Comparison of ENCODE assay signal across 8 cellular contexts in genomic region chr3:58628823-58629562, GRCh38. TPM values are rescaled to one million over a fixed set of nuclear protein-coding genes. Genes with fewer than 3 reads are reported as not detected.
A peak's percentile ranks its signal among the peaks of the same experiment; 100 is the strongest.
DNase-seq lines count a peak whose midpoint lies in the region; ATAC-seq, FAIRE-seq and TF ChIP-seq lines count a peak whose summit lies in the region.

No MANE protein-coding gene starts in this region.

- no peaks in the 10 kb centered on the region for H3K36me3 Mint-ChIP-seq in activated CD8-positive, alpha-beta T cell treated with anti-CD3 and anti-CD28 coated beads for 36 hours (ENCODE audit: low read depth)

- TF ChIP-seq POLR2A in thyroid gland (IDR thresholded peaks at IDR 0.05): no peak

- WGBS in thyroid gland, 2 donors: 44 to 55% methylated on average over 13 of the region's 13 CpGs

- H3K27ac ChIP-seq in thyroid gland: peak overlapping the region; percentile 65 to 71 (median 67)

- H3K9me3 ChIP-seq in thyroid gland: no peaks in the 10 kb centered on the region

- no peaks in the 10 kb centered on the region for H3K36me3 ChIP-seq in thyroid gland

- TF ChIP-seq CTCF in LNCaP clone FGC (IDR thresholded peaks at IDR 0.05; ENCODE audit: control insufficient read depth, extremely low read depth, insufficient read depth) (no peak), cardiac fibroblast (IDR thresholded peaks at IDR 0.05; ENCODE audit: low read depth, low read length) (no peak), thyroid gland (IDR thresholded peaks at IDR 0.05) (no peak)
- no peak for TF ChIP-seq CTCF in activated CD8-positive, alpha-beta T cell treated with anti-CD3 and anti-CD28 coated beads for 36 hours (IDR thresholded peaks at IDR 0.05)

- POLR2A ChIA-PET in activated CD8-positive, alpha-beta T cell treated with anti-CD3 and anti-CD28 coated beads for 36 hours (lab: Charles Lee): no interaction called here

- no peak for FAIRE-seq in frontal cortex (lab: Jason Lieb, UNC)

- H3K4me3 ChIP-seq in LNCaP clone FGC (ENCODE audit: low read depth, low read length) (no peak overlapping the region), cardiac fibroblast (replicated peaks in 1 of 2; ENCODE audit: low read depth in 2 of 2, low read length in 2 of 2) (peak overlapping the region in 1 of 2 donors; percentile 20), thyroid gland (replicated peaks in 1 of 3) (no peak overlapping the region)

- peaks cover 4% of the 10 kb centered on the region for H3K27me3 Mint-ChIP-seq in activated CD8-positive, alpha-beta T cell treated with anti-CD3 and anti-CD28 coated beads for 36 hours

- no peaks in the 10 kb centered on the region for H3K27me3 ChIP-seq in thyroid gland

- DNase-seq in LNCaP clone FGC (ENCODE audit: low read depth) (peak; percentile 62), cardiac fibroblast (ENCODE audit: low read depth in 2 of 2) (peak; percentile 95 to 97), left colon (peak; percentile 53 to 60), thyroid gland (no peak), frontal cortex (ENCODE audit: low spot score in 2 of 2) (no peak)
- DNase-seq in stimulated activated CD4-positive, alpha-beta T cell treated with anti-CD3 and anti-CD28 coated beads, Interleukin-4, amount 100 ng/mL, for 4 hours: no peak
- no peak for DNase-seq in activated CD8-positive, alpha-beta memory T cell treated with anti-CD3 and anti-CD28 coated beads, Interleukin-2, amount 50 U/mL, for 4 hours
- no peak for DNase-seq in activated CD8-positive, alpha-beta T cell treated with anti-CD3 and anti-CD28 coated beads for 36 hours

- peak; percentile 69 for ATAC-seq in left colon
- no peak for ATAC-seq in activated CD8-positive, alpha-beta T cell treated with anti-CD3 and anti-CD28 coated beads for 36 hours

- H3K4me1 ChIP-seq in thyroid gland: peaks cover 36 to 38% of the 10 kb centered on the region in 2 donors

- intact Hi-C loops in left colon (cut with DNase I, micrococcal nuclease) (no loop called here), thyroid gland (cut with DNase I) (no loop called here)
- intact Hi-C loops in activated CD8-positive, alpha-beta T cell treated with anti-CD3 and anti-CD28 coated beads for 36 hours (cut with micrococcal nuclease): no loop called here

- no peaks in the 10 kb centered on the region for H3K4me1 Mint-ChIP-seq in activated CD8-positive, alpha-beta T cell treated with anti-CD3 and anti-CD28 coated beads for 36 hours (ENCODE audit: low read depth)

- H3K27ac Mint-ChIP-seq in activated CD8-positive, alpha-beta T cell treated with anti-CD3 and anti-CD28 coated beads for 36 hours: no peak overlapping the region

- H3K9me3 Mint-ChIP-seq in activated CD8-positive, alpha-beta T cell treated with anti-CD3 and anti-CD28 coated beads for 36 hours: no peaks in the 10 kb centered on the region

- H3K4me3 Mint-ChIP-seq in activated CD8-positive, alpha-beta T cell treated with anti-CD3 and anti-CD28 coated beads for 36 hours: no peak overlapping the region

- CTCF ChIA-PET in activated CD8-positive, alpha-beta T cell treated with anti-CD3 and anti-CD28 coated beads for 36 hours (lab: Charles Lee): interaction anchor here (1.0 to 9.3 kb wide), 5 partner anchors 11 to 60 kb away, joined by 3 to 161 read pairs (median 7); no protein-coding TSS in a partner anchor

RNA-seq across cellular contexts. Expression of gene FAM3D, which starts 37.6 kb away (rescaled TPM):
- 100 to 1,000 TPM; 510 to 690 TPM for total RNA-seq in left colon
- under 1 TPM in 1 of 4 donors, not detected in 3; 0.67 TPM for total RNA-seq in thyroid gland
- total RNA-seq in activated CD8-positive, alpha-beta T cell treated with anti-CD3 and anti-CD28 coated beads for 36 hours: not detected
- not detected for total RNA-seq in frontal cortex

RNA-seq across cellular contexts. Expression of gene FAM107A, which starts 51.8 kb away (rescaled TPM):
- total RNA-seq in left colon: 10 to 100 TPM in 1 of 2 donors, 1 to 10 TPM in 1; 7.8 to 10.2 TPM
- 100 to 1,000 TPM in 1 of 4 donors, 10 to 100 TPM in 3; 62.3 to 137 (median 83.3) TPM for total RNA-seq in thyroid gland
- total RNA-seq in activated CD8-positive, alpha-beta T cell treated with anti-CD3 and anti-CD28 coated beads for 36 hours: not detected
- 15.5 TPM for total RNA-seq in frontal cortex

Comparison
In these comparisons a context has a peak if more than half of its experiments do, and no peak if none do; other contexts are left out.
1. DNase-seq: peak in LNCaP clone FGC (single experiment), cardiac fibroblast (2 of 2) and left colon (2 of 2); none in thyroid gland (0 of 2), stimulated activated CD4-positive, alpha-beta T cell treated with anti-CD3 and anti-CD28 coated beads, Interleukin-4, amount 100 ng/mL, for 4 hours (0 of 2), activated CD8-positive, alpha-beta memory T cell treated with anti-CD3 and anti-CD28 coated beads, Interleukin-2, amount 50 U/mL, for 4 hours (single experiment), activated CD8-positive, alpha-beta T cell treated with anti-CD3 and anti-CD28 coated beads for 36 hours (single experiment) and frontal cortex (0 of 2).
2. RNA of gene FAM3D, which starts 37.6 kb away (total RNA-seq): 510 to 690 TPM in left colon; 0.67 TPM in thyroid gland, not detected in activated CD8-positive, alpha-beta T cell treated with anti-CD3 and anti-CD28 coated beads for 36 hours and not detected in frontal cortex (single experiment); every median in the first group is over 100 times any median in the second.
3. RNA of gene FAM107A, which starts 51.8 kb away (total RNA-seq): 62.3 to 137 TPM in thyroid gland, 15.5 TPM in frontal cortex (single experiment) and 7.8 to 10.2 TPM in left colon; not detected in activated CD8-positive, alpha-beta T cell treated with anti-CD3 and anti-CD28 coated beads for 36 hours; every median in the first group is over 4 times any median in the second.